1 cellular context compared by ENCODE assay signal in genomic region chr20:58308680-58309527, GRCh38.
A peak's percentile ranks its signal among the peaks of the same experiment; 100 is the strongest.
TF ChIP-seq lines count a peak whose summit lies in the region.

No MANE protein-coding gene starts in this region.

TF ChIP-seq in H1, 55 proteins besides CTCF, POLR2A, EP300 and RAD21 (continued from another document):
- peak; percentile 16 for TF ChIP-seq ASH2L (IDR thresholded peaks at IDR 0.05; ENCODE audit: low read length)
- peak; percentile 55; the same call in 1 of the 2 replicates for TF ChIP-seq POLR2AphosphoS5 (IDR thresholded peaks at IDR 0.05; ENCODE audit: low read depth, low read length)
- peak; percentile 28; the same call in 1 of the 2 replicates for TF ChIP-seq TBP (IDR thresholded peaks at IDR 0.05; ENCODE audit: low read depth, low read length)
- TF ChIP-seq KDM1A (IDR thresholded peaks at IDR 0.05; ENCODE audit: borderline replicate concordance, low read length) = no peak
- TF ChIP-seq HDAC2 (IDR thresholded peaks at IDR 0.05; ENCODE audit: borderline replicate concordance in 1 of 2, low read depth in 2 of 2, low read length in 2 of 2) = 0 out of 4 replicates have a peak, but pooled peaks of 1 of the 2 experiments have one; percentile 10
- no peak for TF ChIP-seq NANOG (IDR thresholded peaks at IDR 0.05; ENCODE audit: insufficient read depth, low read depth, low read length, poor library complexity, severe bottlenecking)
- TF ChIP-seq HDAC6 (IDR thresholded peaks at IDR 0.05; ENCODE audit: low read depth, low read length) = no peak
- no peak for TF ChIP-seq SP4 (IDR thresholded peaks at IDR 0.05; ENCODE audit: low read length)
- TF ChIP-seq RFX5 (IDR thresholded peaks at IDR 0.05; ENCODE audit: borderline replicate concordance, low read depth, low read length) = no peak
- TF ChIP-seq ZNF274 (IDR thresholded peaks at IDR 0.05; ENCODE audit: borderline replicate concordance, extremely low read depth, low read length) = no peak
- peak; percentile 12 for TF ChIP-seq PHF8 (conservative IDR thresholded peaks at IDR 0.05; ENCODE audit: low read depth, low read length)
- TF ChIP-seq EGR1 (IDR thresholded peaks at IDR 0.05; ENCODE audit: borderline replicate concordance, low read depth, low read length) = no peak
- no peak for TF ChIP-seq SAP30 (IDR thresholded peaks at IDR 0.05; ENCODE audit: insufficient read depth, insufficient replicate concordance, low read length)
- no peak for TF ChIP-seq RNF2 (IDR thresholded peaks at IDR 0.05; ENCODE audit: borderline replicate concordance, low read depth, low read length, missing control alignments, poor library complexity, severe bottlenecking)
- TF ChIP-seq CEBPB (IDR thresholded peaks at IDR 0.05; ENCODE audit: low read depth, low read length) = no peak
- TF ChIP-seq EZH2 (IDR thresholded peaks at IDR 0.05; ENCODE audit: low read depth, low read length, severe bottlenecking) = no peak
- TF ChIP-seq SUZ12 (IDR thresholded peaks at IDR 0.05; ENCODE audit: low read length) = no peak
- TF ChIP-seq SIRT6 (IDR thresholded peaks at IDR 0.05; ENCODE audit: low read length) = no peak
- no peak for TF ChIP-seq BRCA1 (IDR thresholded peaks at IDR 0.05; ENCODE audit: low read depth, low read length)
- TF ChIP-seq, protein P1, sequence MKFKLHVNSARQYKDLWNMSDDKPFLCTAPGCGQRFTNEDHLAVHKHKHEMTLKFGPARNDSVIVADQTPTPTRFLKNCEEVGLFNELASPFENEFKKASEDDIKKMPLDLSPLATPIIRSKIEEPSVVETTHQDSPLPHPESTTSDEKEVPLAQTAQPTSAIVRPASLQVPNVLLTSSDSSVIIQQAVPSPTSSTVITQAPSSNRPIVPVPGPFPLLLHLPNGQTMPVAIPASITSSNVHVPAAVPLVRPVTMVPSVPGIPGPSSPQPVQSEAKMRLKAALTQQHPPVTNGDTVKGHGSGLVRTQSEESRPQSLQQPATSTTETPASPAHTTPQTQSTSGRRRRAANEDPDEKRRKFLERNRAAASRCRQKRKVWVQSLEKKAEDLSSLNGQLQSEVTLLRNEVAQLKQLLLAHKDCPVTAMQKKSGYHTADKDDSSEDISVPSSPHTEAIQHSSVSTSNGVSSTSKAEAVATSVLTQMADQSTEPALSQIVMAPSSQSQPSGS (IDR thresholded peaks at IDR 0.05; ENCODE audit: low read length) = no peak
- no peak for TF ChIP-seq USF2 (IDR thresholded peaks at IDR 0.05; ENCODE audit: low read length)
- no peak for TF ChIP-seq CBX8 (IDR thresholded peaks at IDR 0.05; ENCODE audit: borderline replicate concordance, low read depth, low read length)
- TF ChIP-seq KDM5A (IDR thresholded peaks at IDR 0.05; ENCODE audit: low read length) = peak; percentile 63; the same call in 1 of the 2 replicates
TF ChIP-seq in H1: peak in this region for 10.
